23 cellular contexts compared by ENCODE assay signal in the genomic region with DNA sequence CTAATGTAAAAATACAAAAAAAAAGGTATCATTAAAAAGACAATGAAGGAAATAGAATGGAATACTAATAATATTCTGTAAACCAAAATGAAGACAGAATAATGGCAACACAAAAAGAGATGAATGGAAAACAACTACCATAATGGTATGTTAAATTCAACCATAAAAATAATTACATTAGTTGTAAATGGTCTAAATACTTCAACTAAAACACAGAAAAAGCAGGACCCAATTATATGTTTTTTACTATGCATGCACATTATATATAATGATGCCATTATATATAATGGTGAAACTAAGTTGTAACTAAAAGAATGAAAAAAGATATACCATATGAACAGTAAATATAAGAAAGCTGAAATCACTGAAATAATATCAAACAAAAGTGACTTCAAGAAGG.
"Had no signal": no experiment of that assay in that cellular context is flagged by ENCODE, and none has a peak within 500 bp of the region (broad histone marks: within the 10 kb centered on the region; RNA-seq: fewer than 3 reads in every experiment).

No MANE protein-coding gene starts in this region.

- H3K27ac ChIP-seq: hepatocyte, left lung, lower lobe of right lung, neural progenitor cell, neutrophil, right atrium auricular region, right lobe of liver, suprapubic skin, thoracic aorta, tibial artery, upper lobe of right lung had no signal

- H3K27me3 ChIP-seq: hepatocyte, left lung, neural progenitor cell, neutrophil, right atrium auricular region, right lobe of liver, suprapubic skin, tibial artery, upper lobe of right lung had no signal

- H3K4me1 ChIP-seq: left lung, lower lobe of right lung, neural progenitor cell, right atrium auricular region, right lobe of liver, tibial artery, upper lobe of right lung had no signal

- DNase-seq: left colon; left lung; lower lobe of right lung; mammary epithelial cell; mesenchymal stem cell; naive B cell; natural killer cell; nephron progenitor cell; occipital lobe; right lobe of liver; stimulated activated CD4-positive, alpha-beta T cell treated with anti-CD3 and anti-CD28 coated beads, Interleukin-4, amount 100 ng/mL, for 24 hours; stimulated activated naive CD4-positive, alpha-beta T cell; tibial artery; trophoblast cell; upper lobe of right lung had no signal

- FAIRE-seq: keratinocyte, urothelium cell line had no signal

- H3K9me3 ChIP-seq: lower lobe of right lung, neutrophil, right lobe of liver, suprapubic skin, thoracic aorta, tibial artery, upper lobe of right lung had no signal

- H3K36me3 ChIP-seq: left lung, lower lobe of right lung, neural progenitor cell, neutrophil, right atrium auricular region, right lobe of liver, suprapubic skin, thoracic aorta, tibial artery, upper lobe of right lung had no signal

- H3K4me3 ChIP-seq: hepatocyte, left lung, lower lobe of right lung, neural progenitor cell, right atrium auricular region, right lobe of liver, suprapubic skin, thoracic aorta, tibial artery, upper lobe of right lung had no signal
